Comparison of ENCODE assay signal across 13 cellular contexts in genomic region chr3:171811913-171812321, GRCh38. TPM values are rescaled to one million over a fixed set of nuclear protein-coding genes. Genes with fewer than 3 reads are reported as not detected.
DNase-seq lines count a peak whose midpoint lies in the region; ATAC-seq, FAIRE-seq and TF ChIP-seq lines count a peak whose summit lies in the region.
"Had no signal": no experiment of that assay in that cellular context is flagged by ENCODE, and none has a peak within 500 bp of the region (broad histone marks: within the 10 kb centered on the region; RNA-seq: fewer than 3 reads in every experiment).

No MANE protein-coding gene starts in this region.

- no peaks in the 10 kb centered on the region for H3K79me2 ChIP-seq in astrocyte (ENCODE audit: insufficient read depth, low read length)

- H3K4me3 ChIP-seq in heart right ventricle (no peak overlapping the region), right atrium auricular region (no peak overlapping the region), astrocyte (ENCODE audit: insufficient read depth, low read depth, low read length) (no peak overlapping the region), gastroesophageal sphincter (no peak overlapping the region), tibial nerve (no peak overlapping the region)

- no peak for FAIRE-seq in astrocyte (lab: Jason Lieb, UNC)
- FAIRE-seq: A204.1, urothelium cell line had no signal

- H3K27ac ChIP-seq in heart right ventricle (peak overlapping the region in 7 of 10 donors; percentile 90 to 94 (median 92)), right atrium auricular region (peak overlapping the region in 1 of 2 donors; percentile 94), astrocyte (ENCODE audit: low read depth, low read length) (peak overlapping the region; percentile 88), gastroesophageal sphincter (peak overlapping the region in 3 of 4 donors; percentile 91 to 94 (median 92)), tibial nerve (peak overlapping the region in 3 of 4 donors; percentile 41 to 91 (median 91))

- H3K36me3 ChIP-seq in heart right ventricle = no peaks in the 10 kb centered on the region
- H3K36me3 ChIP-seq in right atrium auricular region = no peaks in the 10 kb centered on the region
- no peaks in the 10 kb centered on the region for H3K36me3 ChIP-seq in astrocyte (ENCODE audit: insufficient read depth, low read length)
- H3K36me3 ChIP-seq in gastroesophageal sphincter = no peaks in the 10 kb centered on the region
- no peaks in the 10 kb centered on the region for H3K36me3 ChIP-seq in tibial nerve

- no peak overlapping the region for H3K4me2 ChIP-seq in astrocyte (ENCODE audit: low read length)

- ATAC-seq in heart right ventricle = no peak
- no peak for ATAC-seq in gastroesophageal sphincter

- H3K36me3 Mint-ChIP-seq in astrocyte (ENCODE audit: low read depth, unreplicated experiment) = no peaks in the 10 kb centered on the region

- peaks cover 41% of the 10 kb centered on the region for H3K4me1 Mint-ChIP-seq in astrocyte (ENCODE audit: low read depth, unreplicated experiment)

- no peaks in the 10 kb centered on the region for H3K27me3 Mint-ChIP-seq in astrocyte (ENCODE audit: low read depth, unreplicated experiment)

- no peak for TF ChIP-seq POLR2A in gastroesophageal sphincter (IDR thresholded peaks at IDR 0.05)
- no peak for TF ChIP-seq POLR2A in tibial nerve (IDR thresholded peaks at IDR 0.05)

- H3K9me3 ChIP-seq in heart right ventricle (peaks cover 0 to 5% (median 0%) of the 10 kb centered on the region in 11 donors), right atrium auricular region (no peaks in the 10 kb centered on the region), astrocyte (ENCODE audit: insufficient read depth, low read depth, low read length) (no peaks in the 10 kb centered on the region), gastroesophageal sphincter (no peaks in the 10 kb centered on the region), tibial nerve (no peaks in the 10 kb centered on the region)

- H3K9ac ChIP-seq in astrocyte (ENCODE audit: low read length) = peak overlapping the region; percentile 85

- intact Hi-C loops in heart right ventricle (cut with DNase I) = loop anchor here in 2 of 10 donors (2.0 to 5.0 kb wide), 3 partner anchors 21 to 225 kb away; partner anchors contain the start of gene FNDC3B (in 1 of the 2)

- H3K27me3 ChIP-seq in heart right ventricle (no peaks in the 10 kb centered on the region), right atrium auricular region (no peaks in the 10 kb centered on the region), astrocyte (ENCODE audit: insufficient read depth, low read length) (no peaks in the 10 kb centered on the region), gastroesophageal sphincter (no peaks in the 10 kb centered on the region), tibial nerve (no peaks in the 10 kb centered on the region)

- H4K20me1 ChIP-seq in astrocyte (ENCODE audit: insufficient read depth, low read length) = no peaks in the 10 kb centered on the region

- H3K9me3 Mint-ChIP-seq in astrocyte (ENCODE audit: unreplicated experiment) = no peaks in the 10 kb centered on the region

- H3K4me1 ChIP-seq in heart right ventricle = peaks cover 0 to 54% (median 16%) of the 10 kb centered on the region in 9 donors
- peaks cover 0 to 25% of the 10 kb centered on the region in 2 donors for H3K4me1 ChIP-seq in right atrium auricular region
- H3K4me1 ChIP-seq in astrocyte (ENCODE audit: insufficient read depth, low read length) = peaks cover 20% of the 10 kb centered on the region
- H3K4me1 ChIP-seq in gastroesophageal sphincter = peaks cover 0 to 26% (median 0%) of the 10 kb centered on the region in 3 donors
- H3K4me1 ChIP-seq in tibial nerve = peaks cover 0 to 34% (median 3%) of the 10 kb centered on the region in 4 donors

- TF ChIP-seq CTCF in heart right ventricle (IDR thresholded peaks at IDR 0.05) (no peak), right atrium auricular region (IDR thresholded peaks at IDR 0.05) (no peak), astrocyte (IDR thresholded peaks at IDR 0.05; ENCODE audit: insufficient read depth, low read depth, low read length) (no peak), gastroesophageal sphincter (IDR thresholded peaks at IDR 0.05) (no peak), tibial nerve (IDR thresholded peaks at IDR 0.05) (no peak)

- no peak overlapping the region for H2AFZ ChIP-seq in astrocyte (ENCODE audit: low read depth, low read length)

- no peak for TF ChIP-seq EP300 in gastroesophageal sphincter (IDR thresholded peaks at IDR 0.05)
- TF ChIP-seq EP300 in tibial nerve (IDR thresholded peaks at IDR 0.05) = no peak

- no peak for DNase-seq in heart right ventricle
- DNase-seq in right atrium auricular region (ENCODE audit: low spot score) = no peak
- peak; percentile 48 for DNase-seq in astrocyte (ENCODE audit: low read depth)
- no peak for DNase-seq in tibial nerve (ENCODE audit: low spot score in 2 of 2)
- DNase-seq in NCI-H82 treated with DMSO at 0.1 percent for 48 hours (lab: John Stamatoyannopoulos, UW; ENCODE audit: unreplicated experiment) = no peak
- DNase-seq in NCI-H524 treated with DMSO at 0.1 percent for 48 hours (lab: John Stamatoyannopoulos, UW) = no peak
- DNase-seq in AG20443 (ENCODE audit: low spot score) = no peak
- DNase-seq: activated CD4-positive, alpha-beta T cell treated with anti-CD3 and anti-CD28 coated beads for 4 hours; activated gamma-delta T cell had no signal

- H3K4me3 Mint-ChIP-seq in astrocyte (ENCODE audit: unreplicated experiment) = peak overlapping the region; percentile 85

- H3K27ac Mint-ChIP-seq in astrocyte (ENCODE audit: unreplicated experiment) = peak overlapping the region; percentile 98

- 95 to 97% methylated on average over 9 of the region's 9 CpGs for WGBS in heart right ventricle, 2 donors
- 80 to 86% methylated on average over 1 to 4 of the region's 9 CpGs for WGBS in gastroesophageal sphincter (ENCODE audit: low coverage in 1 of 2), 2 donors
- WGBS in tibial nerve, 2 donors = 92 to 95% methylated on average over 9 of the region's 9 CpGs

RNA-seq across cellular contexts. Expression of gene PLD1, which starts 1.6 kb away (rescaled TPM):
- total RNA-seq in heart right ventricle = 10 to 100 TPM; 51.4 to 83.3 (median 67.1) TPM
- polyA plus RNA-seq in heart right ventricle = 10 to 100 TPM; 10.5 to 13.3 TPM
- total RNA-seq in right atrium auricular region = 100 to 1,000 TPM in 1 of 2 donors, 10 to 100 TPM in 1; 64.5 to 111 TPM
- 21.5 and 24.0 TPM in 2 replicates for total RNA-seq in astrocyte
- 10 to 100 TPM in 3 of 4 donors, 1 to 10 TPM in 1; 7.0 to 17.1 (median 13.6) TPM for total RNA-seq in gastroesophageal sphincter
- 10 to 100 TPM; 15.3 to 55.9 (median 45.4) TPM for total RNA-seq in tibial nerve

RNA-seq across cellular contexts. Expression of gene TMEM212, which starts 31.2 kb away (rescaled TPM):
- total RNA-seq in heart right ventricle = not detected
- not detected for polyA plus RNA-seq in heart right ventricle
- total RNA-seq in right atrium auricular region = not detected
- not detected in 2 replicates for total RNA-seq in astrocyte
- total RNA-seq in gastroesophageal sphincter = not detected
- total RNA-seq in tibial nerve = not detected
- total RNA-seq: Right ventricle myocardium inferior had no signal
